16 cellular contexts compared by ENCODE assay signal in genomic region chr2:85258194-85258605, GRCh38.
A peak's percentile ranks its signal among the peaks of the same experiment; 100 is the strongest.
DNase-seq lines count a peak whose midpoint lies in the region; ATAC-seq and TF ChIP-seq lines count a peak whose summit lies in the region.
"Had no signal": no experiment of that assay in that cellular context is flagged by ENCODE, and none has a peak within 500 bp of the region (broad histone marks: within the 10 kb centered on the region; RNA-seq: fewer than 3 reads in every experiment).

No MANE protein-coding gene starts in this region.

- H3K27me3 ChIP-seq in GM23248 (replicated peaks; ENCODE audit: insufficient read depth): no peaks in the 10 kb centered on the region
- no peaks in the 10 kb centered on the region for H3K27me3 ChIP-seq in lower lobe of right lung (ENCODE audit: low read depth)
- H3K27me3 ChIP-seq in skeletal muscle tissue (ENCODE audit: control insufficient read depth in 3 of 3, insufficient read depth in 3 of 3, low read length in 3 of 3): no peaks in the 10 kb centered on the region
- H3K27me3 ChIP-seq in Karpas-422 (ENCODE audit: low read length): no peaks in the 10 kb centered on the region

- H3K4me1 ChIP-seq in GM23248 (ENCODE audit: insufficient read depth) (peaks cover 36% of the 10 kb centered on the region), lower lobe of right lung (peaks cover 46% of the 10 kb centered on the region), skeletal muscle tissue (ENCODE audit: control insufficient read depth in 3 of 3, insufficient read depth in 3 of 3, low read length in 3 of 3) (peaks cover 41 to 53% (median 50%) of the 10 kb centered on the region in 3 donors), Karpas-422 (ENCODE audit: low read length) (peaks cover 6% of the 10 kb centered on the region)

- H3K9me2 ChIP-seq in GM23248 (ENCODE audit: insufficient read depth) (no peaks in the 10 kb centered on the region), Karpas-422 (replicated peaks; ENCODE audit: insufficient read depth, low read length) (no peaks in the 10 kb centered on the region)

- TF ChIP-seq CTCF in WTC11 (IDR thresholded peaks at IDR 0.05): no peak
- no peak for TF ChIP-seq CTCF in lower lobe of right lung (IDR thresholded peaks at IDR 0.05)

- H3K9ac ChIP-seq in GM23248: no peak overlapping the region
- H3K9ac ChIP-seq in skeletal muscle tissue (ENCODE audit: low read depth in 1 of 3, low read length in 3 of 3): peak overlapping the region in 2 of 3 donors; percentile 1 to 30
- no peak overlapping the region for H3K9ac ChIP-seq in Karpas-422 (ENCODE audit: low read length)
- H3K9ac ChIP-seq: KMS-11 had no signal

- no peaks in the 10 kb centered on the region for H3K79me2 ChIP-seq in GM23248 (ENCODE audit: insufficient read depth)
- no peaks in the 10 kb centered on the region for H3K79me2 ChIP-seq in Karpas-422 (ENCODE audit: low read length)

- H3K9me3 Mint-ChIP-seq in WTC11: no peaks in the 10 kb centered on the region
- H3K9me3 Mint-ChIP-seq: naive B cell had no signal

- ATAC-seq in WTC11: no peak
- no peak for ATAC-seq in lower lobe of right lung

- H3F3A ChIP-seq in GM23248 (ENCODE audit: insufficient read depth): peaks cover 18% of the 10 kb centered on the region

- CTCF ChIA-PET in WTC11 (lab: Charles Lee): interaction anchor here (1.1 to 3.5 kb wide), 2 partner anchors 10 to 191 kb away, joined by 5 to 45 read pairs; no protein-coding TSS in a partner anchor

- intact Hi-C loops in lower lobe of right lung (cut with DNase I): no loop called here
- intact Hi-C loops in head of caudate nucleus (cut with DNase I): no loop called here

- in situ Hi-C loops in GM23248 (cut with MboI): no loop called here

- WGBS in GM23248 (ENCODE audit: low coverage in 1 of 2, low lambda C conversion rate in 2 of 2, missing lambda C conversion rate in 2 of 2), 2 experiments: 58% methylated on average over 6 of the region's 6 CpGs

- H3K4me3 ChIP-seq in GM23248: no peak overlapping the region
- no peak overlapping the region for H3K4me3 ChIP-seq in lower lobe of right lung
- no peak overlapping the region for H3K4me3 ChIP-seq in skeletal muscle tissue (ENCODE audit: low read length in 3 of 3)
- no peak overlapping the region for H3K4me3 ChIP-seq in Karpas-422 (ENCODE audit: low read length)
- H3K4me3 ChIP-seq: GM12878 had no signal

- H3K4me1 Mint-ChIP-seq in WTC11: peaks cover 85% of the 10 kb centered on the region

- peak overlapping the region; percentile 49 for H3K4me3 Mint-ChIP-seq in WTC11
- H3K4me3 Mint-ChIP-seq: activated naive CD8-positive, alpha-beta T cell; naive B cell had no signal

- peaks cover 18% of the 10 kb centered on the region for H3K36me3 Mint-ChIP-seq in WTC11
- H3K36me3 Mint-ChIP-seq: activated naive CD8-positive, alpha-beta T cell; naive B cell had no signal

- H2AFZ ChIP-seq in GM23248 (no peak overlapping the region), Karpas-422 (ENCODE audit: low read length) (no peak overlapping the region)

- DNase-seq in GM23248: no peak
- DNase-seq in WTC11 (ENCODE audit: low spot score): no peak
- DNase-seq in lower lobe of right lung: no peak
- no peak for DNase-seq in COR-L47 (lab: John Stamatoyannopoulos, UW)
- DNase-seq in Karpas-422: no peak
- DNase-seq in activated effector memory CD4-positive, alpha-beta T cell treated with anti-CD3 and anti-CD28 coated beads, Interleukin-2, amount 50 U/mL, for 16 hours: no peak
- DNase-seq in head of caudate nucleus: no peak
- DNase-seq: DND-41; naive B cell; NCI-H187; NCI-H526 treated with DMSO at 0.1 percent for 48 hours; stimulated activated CD8-positive, alpha-beta memory T cell treated with anti-CD3 and anti-CD28 coated beads, Interleukin-4, amount 100 ng/mL, for 48 hours had no signal

- no peaks in the 10 kb centered on the region for H3K27me3 Mint-ChIP-seq in WTC11 (ENCODE audit: low read depth)
- H3K27me3 Mint-ChIP-seq: activated naive CD8-positive, alpha-beta T cell had no signal

- no peaks in the 10 kb centered on the region for H4K20me1 ChIP-seq in GM23248 (ENCODE audit: insufficient read depth)
- H4K20me1 ChIP-seq in Karpas-422 (ENCODE audit: insufficient read depth, low read depth, low read length): no peaks in the 10 kb centered on the region

- H3K9me3 ChIP-seq in GM23248 (ENCODE audit: low read depth) (no peaks in the 10 kb centered on the region), lower lobe of right lung (no peaks in the 10 kb centered on the region), skeletal muscle tissue (ENCODE audit: control insufficient read depth in 3 of 3, low read length in 3 of 3) (no peaks in the 10 kb centered on the region), Karpas-422 (ENCODE audit: low read length) (no peaks in the 10 kb centered on the region)

- H3K36me3 ChIP-seq in GM23248 (ENCODE audit: low read depth) (no peaks in the 10 kb centered on the region), lower lobe of right lung (no peaks in the 10 kb centered on the region), skeletal muscle tissue (ENCODE audit: control insufficient read depth in 3 of 3, insufficient read depth in 3 of 3, low read length in 3 of 3) (no peaks in the 10 kb centered on the region), Karpas-422 (ENCODE audit: insufficient read depth, low read length) (no peaks in the 10 kb centered on the region)

- H3K27ac Mint-ChIP-seq in WTC11: peak overlapping the region; percentile 97
- H3K27ac Mint-ChIP-seq: activated naive CD8-positive, alpha-beta T cell; naive B cell had no signal

- peak overlapping the region; percentile 22 for H3K4me2 ChIP-seq in GM23248 (ENCODE audit: unreplicated experiment)
- H3K4me2 ChIP-seq in Karpas-422 (ENCODE audit: low read depth, low read length, poor library complexity, severe bottlenecking): no peak overlapping the region
- H3K4me2 ChIP-seq: KMS-11 had no signal

- H3K27ac ChIP-seq in GM23248 (no peak overlapping the region), lower lobe of right lung (peak overlapping the region; percentile 44), skeletal muscle tissue (ENCODE audit: low read depth, low read length) (peak overlapping the region; percentile 66), Karpas-422 (ENCODE audit: low read length) (no peak overlapping the region)
- H3K27ac ChIP-seq: KMS-11 had no signal

- POLR2A ChIA-PET in WTC11 (lab: Charles Lee): interaction anchor here (0.6 to 3.3 kb wide), 2 partner anchors 18 to 21 kb away, joined by 3 to 34 read pairs; no protein-coding TSS in a partner anchor

TF ChIP-seq in WTC11, 78 proteins besides CTCF, POLR2A, EP300 and RAD21 (continues in another document):
- no peak for TF ChIP-seq USF2 (CRISPR knock-in tag; IDR thresholded peaks at IDR 0.05)
- TF ChIP-seq E2F4 (CRISPR knock-in tag; IDR thresholded peaks at IDR 0.05; ENCODE audit: borderline replicate concordance, low read depth): no peak
- TF ChIP-seq NR3C1 (CRISPR knock-in tag; conservative IDR thresholded peaks at IDR 0.05; ENCODE audit: low read depth): no peak
- TF ChIP-seq RELA (CRISPR knock-in tag; IDR thresholded peaks at IDR 0.05; ENCODE audit: borderline replicate concordance): no peak
- no peak for TF ChIP-seq ZNF121 (CRISPR knock-in tag; IDR thresholded peaks at IDR 0.05)
- TF ChIP-seq NFYB (CRISPR knock-in tag; conservative IDR thresholded peaks at IDR 0.05; ENCODE audit: low read depth): no peak
- TF ChIP-seq ZNF425 (CRISPR knock-in tag; conservative IDR thresholded peaks at IDR 0.05): no peak
- TF ChIP-seq ZNF138 (CRISPR knock-in tag; conservative IDR thresholded peaks at IDR 0.05): no peak
- no peak for TF ChIP-seq FOXJ3 (CRISPR knock-in tag; IDR thresholded peaks at IDR 0.05; ENCODE audit: borderline replicate concordance)
- TF ChIP-seq ZSCAN18 (CRISPR knock-in tag; IDR thresholded peaks at IDR 0.05): no peak

Comparison
In these comparisons a context has a peak if more than half of its experiments do, and no peak if none do; other contexts are left out.
1. H3K27ac ChIP-seq: peak in lower lobe of right lung (single experiment) and skeletal muscle tissue (single experiment); none in GM23248 (single experiment) and Karpas-422 (single experiment).
2. H3K9ac ChIP-seq: peak in skeletal muscle tissue (2 of 3); none in GM23248 (single experiment) and Karpas-422 (single experiment).